In the genomic region with DNA sequence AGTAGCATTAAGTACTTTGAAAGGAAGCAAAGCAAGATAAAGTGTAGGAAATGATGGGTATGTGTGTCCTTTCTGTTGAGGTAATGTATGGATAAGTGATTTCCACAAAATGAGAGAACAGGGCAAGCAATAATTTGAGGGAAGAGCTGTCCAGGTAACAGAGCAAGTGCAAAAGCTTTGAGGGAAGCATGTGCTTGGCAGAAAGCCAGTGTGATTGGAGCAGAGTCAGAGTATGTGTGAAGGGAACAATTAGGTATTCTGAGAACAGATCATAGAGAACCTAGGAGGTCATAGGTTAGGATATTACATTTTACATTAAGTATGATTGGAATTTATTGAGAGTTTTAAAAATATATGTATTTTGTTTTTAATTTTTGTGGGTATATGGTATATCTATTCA, we compare ENCODE assay signal across 23 cellular contexts.
"Had no signal": no experiment of that assay in that cellular context is flagged by ENCODE, and none has a peak within 500 bp of the region (broad histone marks: within the 10 kb centered on the region; RNA-seq: fewer than 3 reads in every experiment).

No MANE protein-coding gene starts in this region.

- H3K27ac ChIP-seq: adrenal gland, SJSA1 had no signal

- H3K4me1 Mint-ChIP-seq: activated naive CD8-positive, alpha-beta T cell treated with anti-CD3 and anti-CD28 coated beads, Interleukin-2, amount 10 ng/mL, durations not matched to agents 7 days and 5 days; T-helper 17 cell; WTC11 had no signal

- DNase-seq: activated CD4-positive, alpha-beta T cell treated with anti-CD3 and anti-CD28 coated beads for 48 hours; activated CD4-positive, alpha-beta T cell treated with anti-CD3 and anti-CD28 coated beads, Interleukin-2, amount 50 U/mL, for 4 hours; activated CD4-positive, CD25-positive, alpha-beta regulatory T cell treated with anti-CD3 and anti-CD28 coated beads, Interleukin-2, amount 50 U/mL, for 72 hours; activated CD8-positive, alpha-beta memory T cell treated with anti-CD3 and anti-CD28 coated beads, Interleukin-2, amount 50 U/mL, for 48 hours; activated CD8-positive, alpha-beta T cell treated with anti-CD3 and anti-CD28 coated beads, Interleukin-2, amount 10 ng/mL, durations not matched to agents 7 days and 5 days; activated naive CD4-positive, alpha-beta T cell treated with anti-CD3 and anti-CD28 coated beads, Interleukin-2, amount 50 U/mL, for 16 hours; activated naive CD8-positive, alpha-beta T cell treated with anti-CD3 and anti-CD28 coated beads, Interleukin-2, amount 10 ng/mL, durations not matched to agents 7 days and 5 days; activated T-cell treated with anti-CD3 and anti-CD28 coated beads, Interleukin-2, amount 50 U/mL, for 1 hour; adrenal gland; anterior cingulate cortex; cerebellar nuclear complex; MM.1S; NCI-H146; NCI-H187 treated with DMSO at 0.1 percent for 48 hours; NCI-H2081 treated with DMSO at 0.1 percent for 48 hours; NCI-H446 treated with DMSO at 0.1 percent for 48 hours; NCI-H524 treated with DMSO at 0.1 percent for 48 hours; PC-3; SHP77; T-helper 17 cell; T-helper 9 cell had no signal

- H3K4me3 ChIP-seq: adrenal gland, SJSA1 had no signal

- H3K36me3 ChIP-seq: adrenal gland, SJSA1 had no signal

- H3K27me3 ChIP-seq: adrenal gland, SJSA1 had no signal

- H3K4me3 Mint-ChIP-seq: activated CD8-positive, alpha-beta T cell treated with anti-CD3 and anti-CD28 coated beads, Interleukin-2, amount 10 ng/mL, durations not matched to agents 7 days and 5 days; activated naive CD8-positive, alpha-beta T cell treated with anti-CD3 and anti-CD28 coated beads, Interleukin-2, amount 10 ng/mL, durations not matched to agents 7 days and 5 days; T-helper 17 cell; WTC11 had no signal

- H3K27me3 Mint-ChIP-seq: T-helper 17 cell had no signal

- H3K27ac Mint-ChIP-seq: activated CD8-positive, alpha-beta T cell treated with anti-CD3 and anti-CD28 coated beads, Interleukin-2, amount 10 ng/mL, durations not matched to agents 7 days and 5 days; activated naive CD8-positive, alpha-beta T cell treated with anti-CD3 and anti-CD28 coated beads, Interleukin-2, amount 10 ng/mL, durations not matched to agents 7 days and 5 days; T-helper 17 cell; WTC11 had no signal

- H3K36me3 Mint-ChIP-seq: WTC11 had no signal

- H3K4me1 ChIP-seq: adrenal gland, SJSA1 had no signal

- H3K9me3 ChIP-seq: SJSA1 had no signal

- ATAC-seq: activated CD8-positive, alpha-beta T cell treated with anti-CD3 and anti-CD28 coated beads, Interleukin-2, amount 10 ng/mL, durations not matched to agents 7 days and 5 days; PC-3; T-helper 17 cell; WTC11 had no signal
